ENCODE assay signal across 11 cellular contexts in genomic region chr1:9124389-9124788, GRCh38. TPM values are rescaled to one million over a fixed set of nuclear protein-coding genes. Genes with fewer than 3 reads are reported as not detected.
"Had no signal": no experiment of that assay in that cellular context is flagged by ENCODE, and none has a peak within 500 bp of the region (broad histone marks: within the 10 kb centered on the region; RNA-seq: fewer than 3 reads in every experiment).

No MANE protein-coding gene starts in this region.

RNA-seq across cellular contexts. Expression of gene SLC2A5, which starts 55.0 kb away (rescaled TPM):
- total RNA-seq: activated CD4-positive, alpha-beta memory T cell treated with anti-CD3 and anti-CD28 coated beads for 36 hours; activated CD4-positive, alpha-beta T cell treated with anti-CD3 and anti-CD28 coated beads for 36 hours; activated CD4-positive, alpha-beta T cell treated with anti-CD3 and anti-CD28 coated beads, Interleukin-2, amount 10 ng/mL, durations not matched to agents 24 days and 14 days; activated CD8-positive, alpha-beta memory T cell treated with anti-CD3 and anti-CD28 coated beads for 36 hours; activated CD8-positive, alpha-beta memory T cell treated with anti-CD3 and anti-CD28 coated beads, Interleukin-2, amount 10 ng/mL, durations not matched to agents 7 days and 5 days; activated CD8-positive, alpha-beta T cell treated with anti-CD3 and anti-CD28 coated beads, Interleukin-2, amount 10 ng/mL, durations not matched to agents 7 days and 5 days; activated naive CD4-positive, alpha-beta T cell treated with anti-CD3 and anti-CD28 coated beads for 36 hours; activated T-helper 2 cell treated with anti-CD3 and anti-CD28 coated beads, Interferon-gamma antibody, Interleukin-2, Interleukin-4, amounts not matched to agents 10 μg/mL and 5 μg/mL and 100 μg/mL, durations not matched to agents 14 hours and 24 hours and 36 hours; cardiac muscle cell; endothelial cell of umbilical vein; epithelial cell of proximal tubule had no signal
- polyA plus RNA-seq: cardiac muscle cell, endothelial cell of umbilical vein had no signal
